ENCODE assay signal across 6 cellular contexts in the genomic region with DNA sequence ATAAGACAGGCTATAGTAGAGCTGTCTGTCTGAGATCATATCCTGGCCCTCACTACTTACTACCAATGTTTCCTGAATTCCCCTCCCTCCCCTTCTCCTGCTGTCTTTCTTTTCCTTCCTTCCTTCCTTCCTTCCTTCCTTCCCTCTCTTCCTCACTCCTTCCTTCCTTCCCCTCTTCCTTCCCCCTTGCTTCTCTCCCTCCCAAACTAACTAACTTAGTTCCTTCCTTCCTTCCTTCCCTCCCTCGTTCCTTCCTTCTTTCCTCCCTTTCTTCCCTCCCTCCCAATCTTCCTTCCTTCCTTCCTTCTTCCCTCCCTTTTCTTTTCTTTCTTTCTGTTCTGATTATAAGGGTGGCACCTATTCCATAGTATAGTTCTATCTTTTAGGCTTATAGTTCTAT.
"Had no signal": no experiment of that assay in that cellular context is flagged by ENCODE, and none has a peak within 500 bp of the region (broad histone marks: within the 10 kb centered on the region; RNA-seq: fewer than 3 reads in every experiment).

No MANE protein-coding gene starts in this region.

- H3K9ac ChIP-seq: GM23248 had no signal

- H3K9me3 ChIP-seq: HAP-1 had no signal

- ATAC-seq: HCT116 had no signal

- H2AFZ ChIP-seq: GM23248 had no signal

- H3K36me3 Mint-ChIP-seq: IgD-negative memory B cell had no signal

- H3K27ac Mint-ChIP-seq: IgD-negative memory B cell had no signal

- DNase-seq: GM23248, GOT3, H7 had no signal

- H3K4me1 ChIP-seq: HAP-1 had no signal

- H3K4me3 ChIP-seq: GM23248, HAP-1 had no signal

- H3K36me3 ChIP-seq: HAP-1 had no signal

- H3K4me1 Mint-ChIP-seq: IgD-negative memory B cell had no signal

- H3K27ac ChIP-seq: GM23248 had no signal

- H3K4me3 Mint-ChIP-seq: IgD-negative memory B cell had no signal
